1 cellular context compared by ENCODE assay signal in the genomic region with DNA sequence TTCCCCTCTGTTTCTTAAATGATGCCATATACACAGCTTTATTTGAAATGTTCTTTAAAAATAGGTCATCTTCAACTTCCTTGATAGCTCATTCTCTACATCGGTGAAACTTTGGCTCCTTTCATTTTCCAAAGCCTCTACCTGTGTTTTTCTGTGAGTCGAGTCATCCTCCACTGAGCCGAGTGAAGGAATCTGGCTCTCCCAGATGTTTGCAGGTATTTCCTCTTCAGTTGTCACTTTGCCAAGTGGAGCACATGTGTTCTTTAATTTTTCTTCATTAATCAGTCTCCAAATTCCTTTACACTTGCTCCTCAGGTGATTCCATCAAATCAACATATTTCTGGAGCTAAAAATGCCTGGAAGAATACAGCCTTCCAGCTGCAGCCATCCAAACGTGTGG.
TF ChIP-seq lines count a peak whose summit lies in the region.

No MANE protein-coding gene starts in this region.

TF ChIP-seq in GM23338, 12 proteins besides CTCF, POLR2A, EP300 and RAD21 (continued from another document):
- TF ChIP-seq, protein P1, sequence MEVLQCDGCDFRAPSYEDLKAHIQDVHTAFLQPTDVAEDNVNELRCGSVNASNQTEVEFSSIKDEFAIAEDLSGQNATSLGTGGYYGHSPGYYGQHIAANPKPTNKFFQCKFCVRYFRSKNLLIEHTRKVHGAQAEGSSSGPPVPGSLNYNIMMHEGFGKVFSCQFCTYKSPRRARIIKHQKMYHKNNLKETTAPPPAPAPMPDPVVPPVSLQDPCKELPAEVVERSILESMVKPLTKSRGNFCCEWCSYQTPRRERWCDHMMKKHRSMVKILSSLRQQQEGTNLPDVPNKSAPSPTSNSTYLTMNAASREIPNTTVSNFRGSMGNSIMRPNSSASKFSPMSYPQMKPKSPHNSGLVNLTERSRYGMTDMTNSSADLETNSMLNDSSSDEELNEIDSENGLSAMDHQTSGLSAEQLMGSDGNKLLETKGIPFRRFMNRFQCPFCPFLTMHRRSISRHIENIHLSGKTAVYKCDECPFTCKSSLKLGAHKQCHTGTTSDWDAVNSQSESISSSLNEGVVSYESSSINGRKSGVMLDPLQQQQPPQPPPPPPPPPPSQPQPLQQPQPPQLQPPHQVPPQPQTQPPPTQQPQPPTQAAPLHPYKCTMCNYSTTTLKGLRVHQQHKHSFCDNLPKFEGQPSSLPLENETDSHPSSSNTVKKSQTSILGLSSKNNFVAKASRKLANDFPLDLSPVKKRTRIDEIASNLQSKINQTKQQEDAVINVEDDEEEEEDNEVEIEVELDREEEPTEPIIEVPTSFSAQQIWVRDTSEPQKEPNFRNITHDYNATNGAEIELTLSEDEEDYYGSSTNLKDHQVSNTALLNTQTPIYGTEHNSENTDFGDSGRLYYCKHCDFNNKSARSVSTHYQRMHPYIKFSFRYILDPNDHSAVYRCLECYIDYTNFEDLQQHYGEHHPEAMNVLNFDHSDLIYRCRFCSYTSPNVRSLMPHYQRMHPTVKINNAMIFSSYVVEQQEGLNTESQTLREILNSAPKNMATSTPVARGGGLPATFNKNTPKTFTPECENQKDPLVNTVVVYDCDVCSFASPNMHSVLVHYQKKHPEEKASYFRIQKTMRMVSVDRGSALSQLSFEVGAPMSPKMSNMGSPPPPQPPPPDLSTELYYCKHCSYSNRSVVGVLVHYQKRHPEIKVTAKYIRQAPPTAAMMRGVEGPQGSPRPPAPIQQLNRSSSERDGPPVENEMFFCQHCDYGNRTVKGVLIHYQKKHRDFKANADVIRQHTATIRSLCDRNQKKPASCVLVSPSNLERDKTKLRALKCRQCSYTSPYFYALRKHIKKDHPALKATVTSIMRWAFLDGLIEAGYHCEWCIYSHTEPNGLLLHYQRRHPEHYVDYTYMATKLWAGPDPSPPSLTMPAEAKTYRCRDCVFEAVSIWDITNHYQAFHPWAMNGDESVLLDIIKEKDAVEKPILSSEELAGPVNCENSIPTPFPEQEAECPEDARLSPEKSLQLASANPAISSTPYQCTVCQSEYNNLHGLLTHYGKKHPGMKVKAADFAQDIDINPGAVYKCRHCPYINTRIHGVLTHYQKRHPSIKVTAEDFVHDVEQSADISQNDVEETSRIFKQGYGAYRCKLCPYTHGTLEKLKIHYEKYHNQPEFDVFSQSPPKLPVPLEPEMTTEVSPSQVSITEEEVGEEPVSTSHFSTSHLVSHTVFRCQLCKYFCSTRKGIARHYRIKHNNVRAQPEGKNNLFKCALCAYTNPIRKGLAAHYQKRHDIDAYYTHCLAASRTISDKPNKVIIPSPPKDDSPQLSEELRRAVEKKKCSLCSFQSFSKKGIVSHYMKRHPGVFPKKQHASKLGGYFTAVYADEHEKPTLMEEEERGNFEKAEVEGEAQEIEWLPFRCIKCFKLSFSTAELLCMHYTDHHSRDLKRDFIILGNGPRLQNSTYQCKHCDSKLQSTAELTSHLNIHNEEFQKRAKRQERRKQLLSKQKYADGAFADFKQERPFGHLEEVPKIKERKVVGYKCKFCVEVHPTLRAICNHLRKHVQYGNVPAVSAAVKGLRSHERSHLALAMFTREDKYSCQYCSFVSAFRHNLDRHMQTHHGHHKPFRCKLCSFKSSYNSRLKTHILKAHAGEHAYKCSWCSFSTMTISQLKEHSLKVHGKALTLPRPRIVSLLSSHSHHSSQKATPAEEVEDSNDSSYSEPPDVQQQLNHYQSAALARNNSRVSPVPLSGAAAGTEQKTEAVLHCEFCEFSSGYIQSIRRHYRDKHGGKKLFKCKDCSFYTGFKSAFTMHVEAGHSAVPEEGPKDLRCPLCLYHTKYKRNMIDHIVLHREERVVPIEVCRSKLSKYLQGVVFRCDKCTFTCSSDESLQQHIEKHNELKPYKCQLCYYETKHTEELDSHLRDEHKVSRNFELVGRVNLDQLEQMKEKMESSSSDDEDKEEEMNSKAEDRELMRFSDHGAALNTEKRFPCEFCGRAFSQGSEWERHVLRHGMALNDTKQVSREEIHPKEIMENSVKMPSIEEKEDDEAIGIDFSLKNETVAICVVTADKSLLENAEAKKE (CRISPR knock-in tag; IDR thresholded peaks at IDR 0.05): no peak
- TF ChIP-seq NANOG (IDR thresholded peaks at IDR 0.05; ENCODE audit: borderline replicate concordance) (no peak), EZH2phosphoT487 (IDR thresholded peaks at IDR 0.05; ENCODE audit: unreplicated experiment) (no peak), CREB1 (CRISPR knock-in tag; IDR thresholded peaks at IDR 0.05; ENCODE audit: low read depth) (no peak), EZH2 (IDR thresholded peaks at IDR 0.05; ENCODE audit: low read depth, unreplicated experiment) (no peak), ZNF114 (CRISPR knock-in tag; IDR thresholded peaks at IDR 0.05) (no peak), ZNF331 (CRISPR knock-in tag; IDR thresholded peaks at IDR 0.05; ENCODE audit: low read depth) (no peak)
- TF ChIP-seq, protein P2, sequence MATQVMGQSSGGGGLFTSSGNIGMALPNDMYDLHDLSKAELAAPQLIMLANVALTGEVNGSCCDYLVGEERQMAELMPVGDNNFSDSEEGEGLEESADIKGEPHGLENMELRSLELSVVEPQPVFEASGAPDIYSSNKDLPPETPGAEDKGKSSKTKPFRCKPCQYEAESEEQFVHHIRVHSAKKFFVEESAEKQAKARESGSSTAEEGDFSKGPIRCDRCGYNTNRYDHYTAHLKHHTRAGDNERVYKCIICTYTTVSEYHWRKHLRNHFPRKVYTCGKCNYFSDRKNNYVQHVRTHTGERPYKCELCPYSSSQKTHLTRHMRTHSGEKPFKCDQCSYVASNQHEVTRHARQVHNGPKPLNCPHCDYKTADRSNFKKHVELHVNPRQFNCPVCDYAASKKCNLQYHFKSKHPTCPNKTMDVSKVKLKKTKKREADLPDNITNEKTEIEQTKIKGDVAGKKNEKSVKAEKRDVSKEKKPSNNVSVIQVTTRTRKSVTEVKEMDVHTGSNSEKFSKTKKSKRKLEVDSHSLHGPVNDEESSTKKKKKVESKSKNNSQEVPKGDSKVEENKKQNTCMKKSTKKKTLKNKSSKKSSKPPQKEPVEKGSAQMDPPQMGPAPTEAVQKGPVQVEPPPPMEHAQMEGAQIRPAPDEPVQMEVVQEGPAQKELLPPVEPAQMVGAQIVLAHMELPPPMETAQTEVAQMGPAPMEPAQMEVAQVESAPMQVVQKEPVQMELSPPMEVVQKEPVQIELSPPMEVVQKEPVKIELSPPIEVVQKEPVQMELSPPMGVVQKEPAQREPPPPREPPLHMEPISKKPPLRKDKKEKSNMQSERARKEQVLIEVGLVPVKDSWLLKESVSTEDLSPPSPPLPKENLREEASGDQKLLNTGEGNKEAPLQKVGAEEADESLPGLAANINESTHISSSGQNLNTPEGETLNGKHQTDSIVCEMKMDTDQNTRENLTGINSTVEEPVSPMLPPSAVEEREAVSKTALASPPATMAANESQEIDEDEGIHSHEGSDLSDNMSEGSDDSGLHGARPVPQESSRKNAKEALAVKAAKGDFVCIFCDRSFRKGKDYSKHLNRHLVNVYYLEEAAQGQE (IDR thresholded peaks at IDR 0.05; ENCODE audit: unreplicated experiment): no peak
- TF ChIP-seq, protein P3, sequence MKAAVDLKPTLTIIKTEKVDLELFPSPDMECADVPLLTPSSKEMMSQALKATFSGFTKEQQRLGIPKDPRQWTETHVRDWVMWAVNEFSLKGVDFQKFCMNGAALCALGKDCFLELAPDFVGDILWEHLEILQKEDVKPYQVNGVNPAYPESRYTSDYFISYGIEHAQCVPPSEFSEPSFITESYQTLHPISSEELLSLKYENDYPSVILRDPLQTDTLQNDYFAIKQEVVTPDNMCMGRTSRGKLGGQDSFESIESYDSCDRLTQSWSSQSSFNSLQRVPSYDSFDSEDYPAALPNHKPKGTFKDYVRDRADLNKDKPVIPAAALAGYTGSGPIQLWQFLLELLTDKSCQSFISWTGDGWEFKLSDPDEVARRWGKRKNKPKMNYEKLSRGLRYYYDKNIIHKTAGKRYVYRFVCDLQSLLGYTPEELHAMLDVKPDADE (IDR thresholded peaks at IDR 0.05): no peak
